In genomic region chr4:26319467-26320158, GRCh38 we compare ENCODE assay signal across 8 cellular contexts. TPM values are rescaled to one million over a fixed set of nuclear protein-coding genes. Genes with fewer than 3 reads are reported as not detected.
DNase-seq lines count a peak whose midpoint lies in the region; ATAC-seq and TF ChIP-seq lines count a peak whose summit lies in the region.

No MANE protein-coding gene starts in this region.

- ATAC-seq in GM19324 (IDR thresholded peaks at IDR 0.05; ENCODE audit: low FRiP score, unreplicated experiment), result peak; percentile 83
- ATAC-seq in HG03460 (IDR thresholded peaks at IDR 0.05; ENCODE audit: unreplicated experiment), result peak; percentile 67
- peak; percentile 88 for ATAC-seq in left colon

- no peak for TF ChIP-seq CTCF in coronary artery (IDR thresholded peaks at IDR 0.05)

- H3K27ac ChIP-seq in coronary artery, result peak overlapping the region; percentile 95 to 98

- peak overlapping the region; percentile 86 for H3K4me3 ChIP-seq in coronary artery

- DNase-seq in C1 segment of cervical spinal cord (lab: John Stamatoyannopoulos, UW) (peak; percentile 82 to 98 (median 94)), NCI-H524 treated with DMSO at 0.1 percent for 48 hours (lab: John Stamatoyannopoulos, UW) (peak; percentile 97), coronary artery (ENCODE audit: low spot score) (peak; percentile 99), left colon (peak; percentile 98 to 100)
- DNase-seq in activated CD4-positive, alpha-beta T cell treated with anti-CD3 and anti-CD28 coated beads for 48 hours, result peak; percentile 99
- DNase-seq in stimulated activated CD4-positive, alpha-beta T cell treated with anti-CD3 and anti-CD28 coated beads, Interleukin-1b, Interleukin-23, amount 100 ng/mL, for 4 hours (ENCODE audit: low read depth in 2 of 2), result peak; percentile 94 to 95

- intact Hi-C loops in left colon (cut with DNase I, micrococcal nuclease), result loop anchor here in 1 of 2 donors (10.0 kb wide), 1 partner anchor 295 kb away; no protein-coding TSS in a partner anchor

RNA-seq across cellular contexts. Expression of gene RBPJ, which starts 1.2 kb away (rescaled TPM):
- 10 to 100 TPM; 32.6 to 53.2 TPM for total RNA-seq in left colon

Comparison
In these comparisons a context has a peak if more than half of its experiments do, and no peak if none do; other contexts are left out.
1. Peak in every context shown above with its lines: DNase-seq, ATAC-seq, H3K4me3 ChIP-seq and H3K27ac ChIP-seq.